8 cellular contexts compared by ENCODE assay signal in the genomic region with DNA sequence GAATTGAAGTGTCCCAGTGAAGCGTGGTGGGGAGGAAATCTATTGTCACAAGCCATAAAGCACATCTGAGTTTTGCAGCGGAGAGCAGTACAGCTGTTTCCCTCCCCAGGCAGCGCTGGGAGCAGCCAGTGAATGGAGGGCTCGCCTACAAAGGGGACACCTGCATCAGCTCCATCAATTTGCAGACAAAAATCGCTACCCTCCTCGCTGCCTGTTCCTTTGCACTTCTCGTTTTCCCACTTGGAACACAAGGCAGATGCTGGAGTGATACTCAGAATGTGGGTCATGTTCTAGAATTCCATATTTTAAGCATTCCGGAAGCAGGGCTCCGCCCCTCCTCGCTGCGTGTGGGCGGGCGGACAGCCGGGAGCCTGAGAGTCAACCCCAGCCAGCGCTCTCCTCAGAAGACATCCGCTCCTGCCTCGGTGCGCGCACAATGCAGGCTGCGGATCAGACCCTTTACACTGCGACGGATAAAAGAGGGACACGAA.
DNase-seq lines count a peak whose midpoint lies in the region; ATAC-seq lines count a peak whose summit lies in the region.

No MANE protein-coding gene starts in this region.

- H3K27me3 ChIP-seq in MG63 = no peaks in the 10 kb centered on the region

- H3K4me3 ChIP-seq in MG63 = no peak overlapping the region

- H3K9me3 Mint-ChIP-seq in activated naive CD8-positive, alpha-beta T cell treated with anti-CD3 and anti-CD28 coated beads, Interleukin-2, amount 50 U/mL, for 24 hours = no peaks in the 10 kb centered on the region
- H3K9me3 Mint-ChIP-seq in immature natural killer cell = no peaks in the 10 kb centered on the region

- H3K9me3 ChIP-seq in MG63 = no peaks in the 10 kb centered on the region

- no peaks in the 10 kb centered on the region for H3K27me3 Mint-ChIP-seq in activated naive CD8-positive, alpha-beta T cell treated with anti-CD3 and anti-CD28 coated beads, Interleukin-2, amount 50 U/mL, for 24 hours
- peaks cover 0 to 3% (median 0%) of the 10 kb centered on the region in 3 donors for H3K27me3 Mint-ChIP-seq in immature natural killer cell (ENCODE audit: low read depth in 3 of 3)

- peaks cover 8% of the 10 kb centered on the region for H3K36me3 ChIP-seq in MG63

- peak; percentile 64 for DNase-seq in AG08396 (ENCODE audit: low spot score)
- DNase-seq in activated naive CD8-positive, alpha-beta T cell treated with anti-CD3 and anti-CD28 coated beads, Interleukin-2, amount 50 U/mL, for 24 hours = peak; percentile 41
- peak in 2 of 3 donors; percentile 8 to 19 for DNase-seq in immature natural killer cell
- DNase-seq in superior temporal gyrus (ENCODE audit: extremely low spot score) = peak; percentile 56
- DNase-seq in MG63 = no peak
- DNase-seq in DMS 273 (lab: John Stamatoyannopoulos, UW; ENCODE audit: unreplicated experiment) = no peak

- ATAC-seq in GM19328 (IDR thresholded peaks at IDR 0.05; ENCODE audit: unreplicated experiment) (peak; percentile 69), HG03565 (IDR thresholded peaks at IDR 0.05; ENCODE audit: unreplicated experiment) (peak; percentile 77)
- ATAC-seq in activated naive CD8-positive, alpha-beta T cell treated with anti-CD3 and anti-CD28 coated beads, Interleukin-2, amount 50 U/mL, for 24 hours = peak; percentile 65

- H3K4me1 Mint-ChIP-seq in activated naive CD8-positive, alpha-beta T cell treated with anti-CD3 and anti-CD28 coated beads, Interleukin-2, amount 50 U/mL, for 24 hours = peaks cover 13% of the 10 kb centered on the region
- H3K4me1 Mint-ChIP-seq in immature natural killer cell = peaks cover 11% of the 10 kb centered on the region in 2 donors

- H3K27ac Mint-ChIP-seq in activated naive CD8-positive, alpha-beta T cell treated with anti-CD3 and anti-CD28 coated beads, Interleukin-2, amount 50 U/mL, for 24 hours = no peak overlapping the region
- H3K27ac Mint-ChIP-seq in immature natural killer cell = peak overlapping the region in 4 of 6 donors; percentile 24 to 59 (median 36)

- H3K36me3 Mint-ChIP-seq in activated naive CD8-positive, alpha-beta T cell treated with anti-CD3 and anti-CD28 coated beads, Interleukin-2, amount 50 U/mL, for 24 hours (ENCODE audit: low read depth) = no peaks in the 10 kb centered on the region
- peaks cover 0 to 9% (median 0%) of the 10 kb centered on the region in 3 donors for H3K36me3 Mint-ChIP-seq in immature natural killer cell

- peak overlapping the region; percentile 66 for H3K4me3 Mint-ChIP-seq in activated naive CD8-positive, alpha-beta T cell treated with anti-CD3 and anti-CD28 coated beads, Interleukin-2, amount 50 U/mL, for 24 hours
- peak overlapping the region; percentile 66 to 86 (median 80) for H3K4me3 Mint-ChIP-seq in immature natural killer cell

Comparison
In these comparisons a context has a peak if more than half of its experiments do, and no peak if none do; other contexts are left out.
1. DNase-seq: peak in AG08396 (single experiment), activated naive CD8-positive, alpha-beta T cell treated with anti-CD3 and anti-CD28 coated beads, Interleukin-2, amount 50 U/mL, for 24 hours (single experiment), immature natural killer cell (2 of 3) and superior temporal gyrus (single experiment); none in MG63 (single experiment) and DMS 273 (single experiment).
2. Peak in every context shown above with its lines, with median percentiles within 50 percentile points of each other: ATAC-seq.